8 cellular contexts compared by ENCODE assay signal in the genomic region with DNA sequence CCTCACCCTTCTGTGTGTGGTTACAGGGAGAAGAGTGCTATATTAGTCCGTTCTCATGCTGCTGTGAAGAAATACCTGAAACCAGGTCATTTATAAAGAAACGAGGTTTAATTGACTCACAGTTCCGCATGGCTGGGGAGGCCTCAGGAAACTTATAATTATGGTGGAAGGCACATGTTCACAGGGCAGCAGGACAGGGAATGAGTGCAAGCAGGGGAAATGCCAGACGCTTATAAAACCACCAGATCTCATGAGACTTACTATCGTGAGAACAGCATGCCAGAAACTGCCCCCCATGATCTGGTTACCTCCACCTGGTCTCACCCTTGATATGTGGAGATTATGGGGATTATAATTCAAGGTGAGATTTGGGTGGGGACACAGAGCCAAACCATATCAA. TPM values are rescaled to one million over a fixed set of nuclear protein-coding genes. Genes with fewer than 3 reads are reported as not detected.
DNase-seq lines count a peak whose midpoint lies in the region; ATAC-seq, FAIRE-seq and TF ChIP-seq lines count a peak whose summit lies in the region.
"Not testable (repeated sequence)": the region's sequence is repeated elsewhere in the genome, so short reads cannot be mapped to it uniquely, and the experiment has no call there.

No MANE protein-coding gene starts in this region.

- dilution Hi-C loops in keratinocyte (cut with MboI; ENCODE audit: extremely low pct_ligation_motif_present, low sequenced_read_pairs) = not testable (repeated sequence)

- H3K4me1 ChIP-seq in DOHH2 (ENCODE audit: control insufficient read depth, low read length) (peaks cover 36% of the 10 kb centered on the region), ascending aorta (peaks cover 0 to 24% of the 10 kb centered on the region in 2 donors), keratinocyte (ENCODE audit: control insufficient read depth, extremely low read depth, insufficient read depth, low read length) (peaks cover 30% of the 10 kb centered on the region)

- not testable (repeated sequence) for H3K27me3 Mint-ChIP-seq in T-cell; osteocyte (ENCODE audit: unreplicated experiment); type B pancreatic cell

- not testable (repeated sequence) for ATAC-seq in T-cell (replicated peaks in 1 of 4)

- H3K4me3 ChIP-seq in DOHH2 (ENCODE audit: low read length) (peak overlapping the region; percentile 100), ascending aorta (peak overlapping the region; percentile 81 to 99), keratinocyte (ENCODE audit: control insufficient read depth in 2 of 3, extremely low read depth in 1 of 3, insufficient read depth in 2 of 3, low read depth in 1 of 3, low read length in 3 of 3) (peak overlapping the region; percentile 65 to 77 (median 71))

- not testable (repeated sequence) for H3K9me1 ChIP-seq in keratinocyte (ENCODE audit: control insufficient read depth, extremely low read depth, insufficient read depth, low read length)

- not testable (repeated sequence) for H3F3A ChIP-seq in DOHH2 (ENCODE audit: control insufficient read depth, insufficient read depth)

- H3K36me3 Mint-ChIP-seq in T-cell; osteocyte (ENCODE audit: unreplicated experiment); type B pancreatic cell: not testable (repeated sequence)

- FAIRE-seq in keratinocyte (lab: Jason Lieb, UNC) = not testable (repeated sequence)

- H3K4me1 Mint-ChIP-seq in T-cell (peaks cover 19 to 26% (median 26%) of the 10 kb centered on the region in 3 donors), osteocyte (ENCODE audit: unreplicated experiment) (peaks cover 24% of the 10 kb centered on the region), type B pancreatic cell (ENCODE audit: unreplicated experiment) (peaks cover 11% of the 10 kb centered on the region)

- H3K27ac Mint-ChIP-seq in T-cell (peak overlapping the region; percentile 67 to 86), osteocyte (ENCODE audit: unreplicated experiment) (peak overlapping the region; percentile 95), type B pancreatic cell (peak overlapping the region; percentile 79)

- not testable (repeated sequence) for H3K27ac ChIP-seq in DOHH2 (ENCODE audit: low read depth, low read length)
- H3K27ac ChIP-seq in ascending aorta (peak overlapping the region; percentile 80 to 86), epithelial cell of prostate (peak overlapping the region; percentile 69), keratinocyte (ENCODE audit: control insufficient read depth, insufficient read depth, low read length) (peak overlapping the region; percentile 77)

- H2AFZ ChIP-seq in keratinocyte (ENCODE audit: control insufficient read depth, low read length) = peak overlapping the region; percentile 92

- peak overlapping the region; percentile 76 for H3K4me2 ChIP-seq in DOHH2 (ENCODE audit: low read length)
- H3K4me2 ChIP-seq in keratinocyte (ENCODE audit: control insufficient read depth, extremely low read depth, insufficient read depth, low read depth, low read length) = peak overlapping the region; percentile 97

- H4K20me1 ChIP-seq in DOHH2 (ENCODE audit: control insufficient read depth, insufficient read depth, low read depth, low read length) = peaks cover 12% of the 10 kb centered on the region; the same call in 1 of the 2 replicates
- not testable (repeated sequence) for H4K20me1 ChIP-seq in keratinocyte (ENCODE audit: control insufficient read depth, extremely low read depth, insufficient read depth, low read length)

- intact Hi-C loops in ascending aorta (cut with DNase I) = loop anchor here (2.0 kb wide), 1 partner anchor 20 kb away; no protein-coding TSS in a partner anchor

- not testable (repeated sequence) for TF ChIP-seq CTCF in DOHH2 (IDR thresholded peaks at IDR 0.05; ENCODE audit: low read depth, low read length, poor library complexity, severe bottlenecking); ascending aorta (IDR thresholded peaks at IDR 0.05); keratinocyte (optimal IDR thresholded peaks at IDR 0.05 in 1 of 3, IDR thresholded peaks at IDR 0.05 in 1 of 3, conservative IDR thresholded peaks at IDR 0.05 in 1 of 3; ENCODE audit: extremely low read depth in 1 of 3, insufficient read depth in 2 of 3, low read length in 3 of 3); osteocyte (IDR thresholded peaks at IDR 0.05); type B pancreatic cell (conservative IDR thresholded peaks at IDR 0.05)

- H3K27me3 ChIP-seq in DOHH2 (ENCODE audit: control insufficient read depth, low read length); ascending aorta; keratinocyte (ENCODE audit: control insufficient read depth, extremely low read depth, insufficient read depth, low read length): not testable (repeated sequence)

- POLR2A ChIA-PET in T-cell (lab: Charles Lee) = not testable (repeated sequence)

- H3K9ac ChIP-seq in keratinocyte (ENCODE audit: control insufficient read depth, extremely low read depth, insufficient read depth, low read length) = peak overlapping the region; percentile 92

- CTCF ChIA-PET in T-cell (lab: Charles Lee) = interaction anchor here in 1 of 2 donors (1.2 to 1.4 kb wide), 2 partner anchors 27 to 141 kb away, joined by 6 to 7 read pairs; no protein-coding TSS in a partner anchor

- not testable (repeated sequence) for H3K9me3 Mint-ChIP-seq in T-cell; osteocyte (ENCODE audit: unreplicated experiment); type B pancreatic cell

- H3K9me3 ChIP-seq in DOHH2 (ENCODE audit: control insufficient read depth, insufficient read depth, low read length); ascending aorta; keratinocyte (ENCODE audit: control insufficient read depth, low read depth, low read length): not testable (repeated sequence)

- not testable (repeated sequence) for H3K9me2 ChIP-seq in DOHH2 (replicated peaks; ENCODE audit: control insufficient read depth, low read length)

- DNase-seq in Kasumi-1 (lab: John Stamatoyannopoulos, UW) = peak; percentile 27 to 44
- DNase-seq in T-cell; ascending aorta (ENCODE audit: low spot score in 2 of 2); epithelial cell of prostate (ENCODE audit: low read depth, low spot score); keratinocyte (ENCODE audit: low read depth, low spot score); type B pancreatic cell (ENCODE audit: extremely low spot score, unreplicated experiment): not testable (repeated sequence)
- peak; percentile 17 for DNase-seq in osteocyte (ENCODE audit: extremely low spot score, unreplicated experiment)

- H3K4me3 Mint-ChIP-seq in T-cell, type B pancreatic cell: not testable (repeated sequence)
- peak overlapping the region; percentile 81 for H3K4me3 Mint-ChIP-seq in osteocyte (ENCODE audit: unreplicated experiment)

- H3K79me2 ChIP-seq in DOHH2 (ENCODE audit: control insufficient read depth, low read length) = peaks cover 44% of the 10 kb centered on the region
- H3K79me2 ChIP-seq in keratinocyte (ENCODE audit: control insufficient read depth, insufficient read depth, low read length) = peaks cover 39% of the 10 kb centered on the region

- H3K36me3 ChIP-seq in DOHH2 (ENCODE audit: control insufficient read depth, low read length); ascending aorta; keratinocyte (ENCODE audit: control insufficient read depth in 2 of 2, extremely low read depth in 1 of 2, insufficient read depth in 2 of 2, low read length in 2 of 2): not testable (repeated sequence)

RNA-seq across cellular contexts. Expression of gene NUP93, which starts 1.0 kb away (rescaled TPM):
- total RNA-seq in T-cell = 10 to 100 TPM; 52.6 to 72.4 (median 60.5) TPM
- total RNA-seq in ascending aorta = 419 TPM
- polyA plus RNA-seq in keratinocyte = 59.2 to 79.7 TPM (median 74.1 TPM) in 3 replicates
- polyA plus RNA-seq in keratinocyte (2011; ENCODE audit: low read depth) = 33.3 TPM
- 60.2 and 65.3 TPM in 2 replicates for polyA plus RNA-seq in keratinocyte (2011; cell fraction: cytosol; rRNA removed)
- 107 and 120 TPM in 2 replicates for polyA plus RNA-seq in keratinocyte (2011; cell fraction: nucleus; rRNA removed)
- 45.0 and 83.5 TPM in 2 replicates for polyA plus RNA-seq in keratinocyte (2012; ENCODE audit: low replicate concordance)
- 103 to 147 TPM (median 104 TPM) in 3 replicates for polyA minus RNA-seq in keratinocyte
- polyA minus RNA-seq in keratinocyte (2011; cell fraction: cytosol; rRNA and poly(A)+ RNA removed) = 89.4 TPM
- polyA minus RNA-seq in keratinocyte (2011; cell fraction: nucleus; rRNA and poly(A)+ RNA removed) = 41.3 and 74.2 TPM in 2 replicates
- total RNA-seq in osteocyte = 81.7 and 85.1 TPM in 2 replicates
- total RNA-seq in type B pancreatic cell (ENCODE audit: low replicate concordance) = 68.8 and 101 TPM in 2 replicates

RNA-seq across cellular contexts. Expression of gene MT1X, which starts 46.7 kb away (rescaled TPM):
- total RNA-seq in T-cell (10 to 100 TPM; 18.7 to 30.8 (median 28.8) TPM), ascending aorta (2,291 TPM), osteocyte (63.8 and 67.5 TPM in 2 replicates), type B pancreatic cell (ENCODE audit: low replicate concordance) (39.3 and 53.1 TPM in 2 replicates)
- 58.3 to 466 TPM (median 97.2 TPM) in 3 replicates for polyA plus RNA-seq in keratinocyte
- 15.7 TPM for polyA plus RNA-seq in keratinocyte (2011; ENCODE audit: low read depth)
- 193 and 269 TPM in 2 replicates for polyA plus RNA-seq in keratinocyte (2011; cell fraction: cytosol; rRNA removed)
- polyA plus RNA-seq in keratinocyte (2011; cell fraction: nucleus; rRNA removed) = 90.9 and 130 TPM in 2 replicates
- polyA plus RNA-seq in keratinocyte (2012; ENCODE audit: low replicate concordance) = 197 and 688 TPM in 2 replicates
- 240 to 733 TPM (median 286 TPM) in 3 replicates for polyA minus RNA-seq in keratinocyte
- polyA minus RNA-seq in keratinocyte (2011; cell fraction: cytosol; rRNA and poly(A)+ RNA removed) = 355 TPM
- 54.5 and 55.9 TPM in 2 replicates for polyA minus RNA-seq in keratinocyte (2011; cell fraction: nucleus; rRNA and poly(A)+ RNA removed)

RNA-seq across cellular contexts. Expression of gene MT1H, which starts 59.3 kb away (rescaled TPM):
- total RNA-seq in T-cell (1 to 10 TPM in 1 of 5 donors, not detected in 4; 1.4 TPM), ascending aorta (not detected), osteocyte (not detected in 2 replicates), type B pancreatic cell (ENCODE audit: low replicate concordance) (2.2 and 2.4 TPM in 2 replicates)
- 0.79 to 4.0 TPM in 2 of 3 replicates, not detected in the other for polyA plus RNA-seq in keratinocyte
- polyA plus RNA-seq in keratinocyte (2011; ENCODE audit: low read depth) = 1.3 TPM
- 2.4 and 3.7 TPM in 2 replicates for polyA plus RNA-seq in keratinocyte (2011; cell fraction: cytosol; rRNA removed)
- polyA plus RNA-seq in keratinocyte (2011; cell fraction: nucleus; rRNA removed) = 1.1 and 1.6 TPM in 2 replicates
- polyA plus RNA-seq in keratinocyte (2012; ENCODE audit: low replicate concordance) = 2.0 and 25.0 TPM in 2 replicates
- polyA minus RNA-seq in keratinocyte = 1.9 TPM in 1 of 3 replicates, not detected in the others
- polyA minus RNA-seq in keratinocyte (2011; cell fraction: cytosol; rRNA and poly(A)+ RNA removed) = not detected
- polyA minus RNA-seq in keratinocyte (2011; cell fraction: nucleus; rRNA and poly(A)+ RNA removed) = not detected in 2 replicates

Comparison
In these comparisons a context has a peak if more than half of its experiments do, and no peak if none do; other contexts are left out.
1. RNA of gene MT1X, which starts 46.7 kb away (total RNA-seq): 2,291 TPM in ascending aorta (single experiment); 63.8 to 67.5 TPM in osteocyte, 39.3 to 53.1 TPM in type B pancreatic cell and 18.7 to 30.8 TPM in T-cell; every median in the first group is over 10 times any median in the second.
2. Peak in every context shown above with its lines, with median percentiles within 50 percentile points of each other: H3K4me3 ChIP-seq and H3K27ac Mint-ChIP-seq.